Comparison of ENCODE assay signal across 1 cellular context in the genomic region with DNA sequence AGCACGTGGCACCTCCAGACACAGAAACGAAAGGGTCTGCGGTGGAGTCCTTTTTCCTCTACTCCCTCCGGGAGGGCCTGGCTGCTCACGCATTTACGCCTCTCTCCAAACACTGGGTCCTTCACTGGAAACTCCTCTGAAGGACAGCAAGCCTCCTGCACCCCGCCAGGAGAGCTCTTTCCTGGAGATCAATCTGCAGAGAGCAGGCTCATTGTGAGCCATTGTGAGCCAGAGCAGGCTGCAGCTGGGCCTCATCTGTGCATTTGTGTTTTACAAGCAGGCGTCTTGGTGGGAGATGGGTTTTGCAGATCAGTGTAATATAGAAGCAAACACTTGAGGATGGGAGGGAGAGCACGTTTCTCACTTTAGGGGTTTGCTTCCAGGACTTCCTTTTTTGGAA.
A peak's percentile ranks its signal among the peaks of the same experiment; 100 is the strongest.
TF ChIP-seq lines count a peak whose summit lies in the region.

No MANE protein-coding gene starts in this region.

TF ChIP-seq in GM23338, 12 proteins besides CTCF, POLR2A, EP300 and RAD21 (continued from another document):
- TF ChIP-seq, protein P1, sequence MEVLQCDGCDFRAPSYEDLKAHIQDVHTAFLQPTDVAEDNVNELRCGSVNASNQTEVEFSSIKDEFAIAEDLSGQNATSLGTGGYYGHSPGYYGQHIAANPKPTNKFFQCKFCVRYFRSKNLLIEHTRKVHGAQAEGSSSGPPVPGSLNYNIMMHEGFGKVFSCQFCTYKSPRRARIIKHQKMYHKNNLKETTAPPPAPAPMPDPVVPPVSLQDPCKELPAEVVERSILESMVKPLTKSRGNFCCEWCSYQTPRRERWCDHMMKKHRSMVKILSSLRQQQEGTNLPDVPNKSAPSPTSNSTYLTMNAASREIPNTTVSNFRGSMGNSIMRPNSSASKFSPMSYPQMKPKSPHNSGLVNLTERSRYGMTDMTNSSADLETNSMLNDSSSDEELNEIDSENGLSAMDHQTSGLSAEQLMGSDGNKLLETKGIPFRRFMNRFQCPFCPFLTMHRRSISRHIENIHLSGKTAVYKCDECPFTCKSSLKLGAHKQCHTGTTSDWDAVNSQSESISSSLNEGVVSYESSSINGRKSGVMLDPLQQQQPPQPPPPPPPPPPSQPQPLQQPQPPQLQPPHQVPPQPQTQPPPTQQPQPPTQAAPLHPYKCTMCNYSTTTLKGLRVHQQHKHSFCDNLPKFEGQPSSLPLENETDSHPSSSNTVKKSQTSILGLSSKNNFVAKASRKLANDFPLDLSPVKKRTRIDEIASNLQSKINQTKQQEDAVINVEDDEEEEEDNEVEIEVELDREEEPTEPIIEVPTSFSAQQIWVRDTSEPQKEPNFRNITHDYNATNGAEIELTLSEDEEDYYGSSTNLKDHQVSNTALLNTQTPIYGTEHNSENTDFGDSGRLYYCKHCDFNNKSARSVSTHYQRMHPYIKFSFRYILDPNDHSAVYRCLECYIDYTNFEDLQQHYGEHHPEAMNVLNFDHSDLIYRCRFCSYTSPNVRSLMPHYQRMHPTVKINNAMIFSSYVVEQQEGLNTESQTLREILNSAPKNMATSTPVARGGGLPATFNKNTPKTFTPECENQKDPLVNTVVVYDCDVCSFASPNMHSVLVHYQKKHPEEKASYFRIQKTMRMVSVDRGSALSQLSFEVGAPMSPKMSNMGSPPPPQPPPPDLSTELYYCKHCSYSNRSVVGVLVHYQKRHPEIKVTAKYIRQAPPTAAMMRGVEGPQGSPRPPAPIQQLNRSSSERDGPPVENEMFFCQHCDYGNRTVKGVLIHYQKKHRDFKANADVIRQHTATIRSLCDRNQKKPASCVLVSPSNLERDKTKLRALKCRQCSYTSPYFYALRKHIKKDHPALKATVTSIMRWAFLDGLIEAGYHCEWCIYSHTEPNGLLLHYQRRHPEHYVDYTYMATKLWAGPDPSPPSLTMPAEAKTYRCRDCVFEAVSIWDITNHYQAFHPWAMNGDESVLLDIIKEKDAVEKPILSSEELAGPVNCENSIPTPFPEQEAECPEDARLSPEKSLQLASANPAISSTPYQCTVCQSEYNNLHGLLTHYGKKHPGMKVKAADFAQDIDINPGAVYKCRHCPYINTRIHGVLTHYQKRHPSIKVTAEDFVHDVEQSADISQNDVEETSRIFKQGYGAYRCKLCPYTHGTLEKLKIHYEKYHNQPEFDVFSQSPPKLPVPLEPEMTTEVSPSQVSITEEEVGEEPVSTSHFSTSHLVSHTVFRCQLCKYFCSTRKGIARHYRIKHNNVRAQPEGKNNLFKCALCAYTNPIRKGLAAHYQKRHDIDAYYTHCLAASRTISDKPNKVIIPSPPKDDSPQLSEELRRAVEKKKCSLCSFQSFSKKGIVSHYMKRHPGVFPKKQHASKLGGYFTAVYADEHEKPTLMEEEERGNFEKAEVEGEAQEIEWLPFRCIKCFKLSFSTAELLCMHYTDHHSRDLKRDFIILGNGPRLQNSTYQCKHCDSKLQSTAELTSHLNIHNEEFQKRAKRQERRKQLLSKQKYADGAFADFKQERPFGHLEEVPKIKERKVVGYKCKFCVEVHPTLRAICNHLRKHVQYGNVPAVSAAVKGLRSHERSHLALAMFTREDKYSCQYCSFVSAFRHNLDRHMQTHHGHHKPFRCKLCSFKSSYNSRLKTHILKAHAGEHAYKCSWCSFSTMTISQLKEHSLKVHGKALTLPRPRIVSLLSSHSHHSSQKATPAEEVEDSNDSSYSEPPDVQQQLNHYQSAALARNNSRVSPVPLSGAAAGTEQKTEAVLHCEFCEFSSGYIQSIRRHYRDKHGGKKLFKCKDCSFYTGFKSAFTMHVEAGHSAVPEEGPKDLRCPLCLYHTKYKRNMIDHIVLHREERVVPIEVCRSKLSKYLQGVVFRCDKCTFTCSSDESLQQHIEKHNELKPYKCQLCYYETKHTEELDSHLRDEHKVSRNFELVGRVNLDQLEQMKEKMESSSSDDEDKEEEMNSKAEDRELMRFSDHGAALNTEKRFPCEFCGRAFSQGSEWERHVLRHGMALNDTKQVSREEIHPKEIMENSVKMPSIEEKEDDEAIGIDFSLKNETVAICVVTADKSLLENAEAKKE (CRISPR knock-in tag; IDR thresholded peaks at IDR 0.05) = peak; percentile 71; the same call in 1 of the 2 replicates
- TF ChIP-seq NANOG (IDR thresholded peaks at IDR 0.05; ENCODE audit: borderline replicate concordance) = no peak
